In the genomic region with DNA sequence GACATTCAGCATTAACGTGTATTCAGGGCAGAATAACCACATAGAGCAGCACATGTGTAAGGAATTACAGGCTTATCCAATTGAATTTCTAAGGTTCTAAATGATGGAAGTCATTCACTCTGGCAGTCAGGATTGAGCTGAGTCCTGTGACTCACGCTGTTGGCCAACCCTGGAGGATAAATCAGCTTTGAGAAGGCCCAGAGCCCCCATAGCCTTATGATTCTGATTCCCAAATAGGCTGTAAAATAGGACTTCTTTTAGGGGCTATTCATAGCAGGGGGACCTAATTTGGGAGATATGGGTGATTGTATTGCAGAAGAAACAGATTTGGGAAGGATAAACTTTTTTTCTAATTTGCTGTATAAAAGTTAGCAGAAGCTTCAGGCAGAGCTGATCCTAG, we compare ENCODE assay signal across 26 cellular contexts. TPM values are rescaled to one million over a fixed set of nuclear protein-coding genes. Genes with fewer than 3 reads are reported as not detected.
A peak's percentile ranks its signal among the peaks of the same experiment; 100 is the strongest.
DNase-seq lines count a peak whose midpoint lies in the region; ATAC-seq, FAIRE-seq and TF ChIP-seq lines count a peak whose summit lies in the region.
"Had no signal": no experiment of that assay in that cellular context is flagged by ENCODE, and none has a peak within 500 bp of the region (broad histone marks: within the 10 kb centered on the region; RNA-seq: fewer than 3 reads in every experiment).

No MANE protein-coding gene starts in this region.

- intact Hi-C loops in kidney (cut with DNase I), result no loop called here

- H3K36me3 ChIP-seq in kidney (ENCODE audit: control insufficient read depth in 1 of 2, insufficient read depth in 2 of 2, low read length in 2 of 2), result no peaks in the 10 kb centered on the region
- H3K36me3 ChIP-seq: right lobe of liver, tibial artery had no signal

- DNase-seq in ELR (ENCODE audit: low read depth) (peak; percentile 7), RPMI7951 (ENCODE audit: low read depth) (peak; percentile 67), fibroblast of gingiva (ENCODE audit: low read depth) (peak; percentile 13), retinal pigment epithelial cell (ENCODE audit: low read depth) (peak; percentile 61), kidney (no peak), RKO (ENCODE audit: low spot score) (no peak)
- DNase-seq: activated CD4-positive, alpha-beta memory T cell treated with anti-CD3 and anti-CD28 coated beads, Interleukin-2, amount 10 ng/mL, durations not matched to agents 7 days and 5 days; activated CD4-positive, alpha-beta T cell treated with anti-CD3 and anti-CD28 coated beads for 1 hour; anterior cingulate cortex; COR-L47; GM23248; left ventricle myocardium superior; NCI-H1930; NCI-H2171 treated with DMSO at 0.1 percent for 48 hours; NCI-H524; PC-3; posterior cingulate gyrus; right lobe of liver; stimulated activated CD4-positive, alpha-beta T cell treated with anti-CD3 and anti-CD28 coated beads, Interleukin-2, amount 100 ng/mL, for 48 hours; T-helper 2 cell; tibial artery had no signal

- H3K9ac ChIP-seq in kidney (ENCODE audit: low read length in 2 of 2), result no peak overlapping the region
- H3K9ac ChIP-seq: GM23248 had no signal

- H3K9me3 ChIP-seq in kidney (ENCODE audit: control insufficient read depth in 1 of 2, low read length in 2 of 2), result no peaks in the 10 kb centered on the region
- H3K9me3 ChIP-seq: right lobe of liver, tibial artery had no signal

- no peak overlapping the region for H3K27ac ChIP-seq in kidney (ENCODE audit: low read depth in 2 of 2, low read length in 2 of 2)
- H3K27ac ChIP-seq: C4-2B, GM23248, right lobe of liver, tibial artery had no signal

- no peak for ATAC-seq in HG03520 (IDR thresholded peaks at IDR 0.05; ENCODE audit: unreplicated experiment)
- ATAC-seq: left ventricle myocardium superior, PC-3, right lobe of liver, Right ventricle myocardium inferior had no signal

- FAIRE-seq in kidney (lab: Jason Lieb, UNC), result no peak
- FAIRE-seq: endothelial cell of umbilical vein, G401.6 had no signal

- H3K4me1 ChIP-seq in kidney (ENCODE audit: control insufficient read depth in 1 of 2, insufficient read depth in 1 of 2, low read depth in 1 of 2, low read length in 2 of 2), result no peaks in the 10 kb centered on the region
- H3K4me1 ChIP-seq: right lobe of liver, tibial artery had no signal

- TF ChIP-seq CTCF in retinal pigment epithelial cell (conservative IDR thresholded peaks at IDR 0.05; ENCODE audit: low read depth, low read length) (no peak), kidney (IDR thresholded peaks at IDR 0.05; ENCODE audit: borderline replicate concordance, extremely low read depth, insufficient read depth) (no peak)

- H3K4me3 ChIP-seq in retinal pigment epithelial cell (ENCODE audit: low read length) (no peak overlapping the region), kidney (ENCODE audit: low read length in 2 of 2) (no peak overlapping the region)
- H3K4me3 ChIP-seq: GM23248, right lobe of liver, tibial artery had no signal

RNA-seq across cellular contexts. Expression of a gene that starts 8.1 kb away (rescaled TPM):
- total RNA-seq in RPMI7951 (2014; rRNA removed; shearing (Covaris generic)), result 38.1 and 53.2 TPM in 2 replicates
- 21.9 TPM for total RNA-seq in kidney
- polyA plus RNA-seq in kidney (ENCODE audit: insufficient read depth, low read depth, low replicate concordance), result 27.6 TPM

Comparison
In these comparisons a context has a peak if more than half of its experiments do, and no peak if none do; other contexts are left out.
1. DNase-seq: peak in ELR (single experiment), RPMI7951 (single experiment), fibroblast of gingiva (single experiment) and retinal pigment epithelial cell (single experiment); none in kidney (single experiment) and RKO (single experiment).